1 cellular context compared by ENCODE assay signal in the genomic region with DNA sequence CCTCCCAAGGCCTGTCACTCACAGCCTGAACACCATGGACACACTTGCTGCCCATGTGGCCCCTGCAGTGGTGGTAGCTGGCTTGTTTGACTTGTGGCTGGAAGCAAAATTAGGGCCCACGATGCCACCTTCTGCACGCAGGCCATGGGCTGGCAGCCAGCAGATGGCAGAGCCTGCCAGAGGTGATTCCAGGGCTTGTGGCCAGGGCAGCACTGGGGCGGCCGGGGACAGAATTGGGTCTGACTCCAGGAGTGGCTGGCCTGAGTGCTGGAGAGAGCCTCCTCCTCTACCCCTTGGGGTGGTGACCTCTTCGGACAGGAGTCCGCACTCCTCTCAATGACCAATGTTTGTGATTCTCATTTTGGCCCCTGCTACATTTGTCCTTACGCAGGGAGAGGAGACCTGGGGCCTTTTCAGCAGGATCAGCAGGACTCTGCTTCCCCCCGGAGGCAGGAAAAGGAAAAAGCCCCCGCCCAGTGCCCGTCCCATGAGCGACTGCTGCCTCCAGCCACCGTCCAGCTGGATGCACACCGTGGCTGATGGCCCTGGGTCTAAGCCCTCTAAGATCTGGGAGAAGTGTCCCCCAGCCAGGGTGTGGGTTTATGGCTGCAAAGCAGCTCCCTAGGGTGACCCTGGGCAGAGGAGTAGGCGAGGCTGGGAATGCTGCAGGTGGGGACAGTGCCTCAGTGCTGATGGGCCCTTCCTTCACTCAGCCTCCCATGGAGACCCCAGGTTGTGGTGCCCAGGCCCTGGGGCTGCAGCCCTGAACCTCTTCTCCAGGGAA.
TF ChIP-seq lines count a peak whose summit lies in the region.

No MANE protein-coding gene starts in this region.

TF ChIP-seq in HepG2, 621 proteins besides CTCF, POLR2A, EP300 and RAD21 (continued from another document and continues in another):
- TF ChIP-seq SIN3B (IDR thresholded peaks at IDR 0.05; ENCODE audit: low read length) (no peak), MXI1 (IDR thresholded peaks at IDR 0.05; ENCODE audit: borderline replicate concordance, low read depth, low read length) (0 out of 3 replicates have a peak, but pooled peaks have one; percentile 21), HNRNPUL1 (IDR thresholded peaks at IDR 0.05; ENCODE audit: low read depth, low read length) (no peak), SRSF4 (IDR thresholded peaks at IDR 0.05; ENCODE audit: low read depth, low read length, poor library complexity, severe bottlenecking) (no peak), RFX3 (CRISPR knock-in tag; IDR thresholded peaks at IDR 0.05) (no peak), RNF2 (conservative IDR thresholded peaks at IDR 0.05; ENCODE audit: low read depth) (no peak), MLXIP (CRISPR knock-in tag; IDR thresholded peaks at IDR 0.05; ENCODE audit: borderline replicate concordance) (no peak), HCFC1 (IDR thresholded peaks at IDR 0.05; ENCODE audit: low read depth, low read length) (no peak), FOXA1 (IDR thresholded peaks at IDR 0.05) (no peak), FOXA1 (CRISPR knock-in tag; IDR thresholded peaks at IDR 0.05) (no peak), ZBTB8A (CRISPR knock-in tag; IDR thresholded peaks at IDR 0.05; ENCODE audit: borderline replicate concordance, low read depth) (no peak), ATF7 (IDR thresholded peaks at IDR 0.05) (no peak), ATF7 (CRISPR knock-in tag; IDR thresholded peaks at IDR 0.05) (no peak), CENPT (CRISPR knock-in tag; IDR thresholded peaks at IDR 0.05; ENCODE audit: low read depth) (no peak), ZBTB21 (CRISPR knock-in tag; IDR thresholded peaks at IDR 0.05) (no peak), ZNF784 (CRISPR knock-in tag; IDR thresholded peaks at IDR 0.05; ENCODE audit: borderline replicate concordance) (peak; percentile 55; the same call in 1 of the 2 replicates), SRSF1 (optimal IDR thresholded peaks at IDR 0.05; ENCODE audit: low read depth, low read length) (no peak), ZBTB26 (CRISPR knock-in tag; IDR thresholded peaks at IDR 0.05; ENCODE audit: borderline replicate concordance) (peak; percentile 23; the same call in 1 of the 2 replicates), ZBTB44 (CRISPR knock-in tag; IDR thresholded peaks at IDR 0.05) (no peak), SMARCC2 (IDR thresholded peaks at IDR 0.05) (no peak), U2AF1 (optimal IDR thresholded peaks at IDR 0.05; ENCODE audit: low read depth, low read length) (no peak), PAXIP1 (CRISPR knock-in tag; conservative IDR thresholded peaks at IDR 0.05) (no peak), ZNF121 (CRISPR knock-in tag; IDR thresholded peaks at IDR 0.05) (no peak), NKX3-1 (CRISPR knock-in tag; IDR thresholded peaks at IDR 0.05) (no peak), NONO (IDR thresholded peaks at IDR 0.05) (no peak), NONO (CRISPR knock-in tag; conservative IDR thresholded peaks at IDR 0.05) (peak; percentile 49; the same call in 1 of the 2 replicates), ZNF124 (CRISPR knock-in tag; IDR thresholded peaks at IDR 0.05) (no peak), ZSCAN12 (CRISPR knock-in tag; IDR thresholded peaks at IDR 0.05) (no peak)
- TF ChIP-seq, protein P1, sequence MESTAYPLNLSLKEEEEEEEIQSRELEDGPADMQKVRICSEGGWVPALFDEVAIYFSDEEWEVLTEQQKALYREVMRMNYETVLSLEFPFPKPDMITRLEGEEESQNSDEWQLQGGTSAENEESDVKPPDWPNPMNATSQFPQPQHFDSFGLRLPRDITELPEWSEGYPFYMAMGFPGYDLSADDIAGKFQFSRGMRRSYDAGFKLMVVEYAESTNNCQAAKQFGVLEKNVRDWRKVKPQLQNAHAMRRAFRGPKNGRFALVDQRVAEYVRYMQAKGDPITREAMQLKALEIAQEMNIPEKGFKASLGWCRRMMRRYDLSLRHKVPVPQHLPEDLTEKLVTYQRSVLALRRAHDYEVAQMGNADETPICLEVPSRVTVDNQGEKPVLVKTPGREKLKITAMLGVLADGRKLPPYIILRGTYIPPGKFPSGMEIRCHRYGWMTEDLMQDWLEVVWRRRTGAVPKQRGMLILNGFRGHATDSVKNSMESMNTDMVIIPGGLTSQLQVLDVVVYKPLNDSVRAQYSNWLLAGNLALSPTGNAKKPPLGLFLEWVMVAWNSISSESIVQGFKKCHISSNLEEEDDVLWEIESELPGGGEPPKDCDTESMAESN (CRISPR knock-in tag; conservative IDR thresholded peaks at IDR 0.05), result no peak
- TF ChIP-seq, protein P2, sequence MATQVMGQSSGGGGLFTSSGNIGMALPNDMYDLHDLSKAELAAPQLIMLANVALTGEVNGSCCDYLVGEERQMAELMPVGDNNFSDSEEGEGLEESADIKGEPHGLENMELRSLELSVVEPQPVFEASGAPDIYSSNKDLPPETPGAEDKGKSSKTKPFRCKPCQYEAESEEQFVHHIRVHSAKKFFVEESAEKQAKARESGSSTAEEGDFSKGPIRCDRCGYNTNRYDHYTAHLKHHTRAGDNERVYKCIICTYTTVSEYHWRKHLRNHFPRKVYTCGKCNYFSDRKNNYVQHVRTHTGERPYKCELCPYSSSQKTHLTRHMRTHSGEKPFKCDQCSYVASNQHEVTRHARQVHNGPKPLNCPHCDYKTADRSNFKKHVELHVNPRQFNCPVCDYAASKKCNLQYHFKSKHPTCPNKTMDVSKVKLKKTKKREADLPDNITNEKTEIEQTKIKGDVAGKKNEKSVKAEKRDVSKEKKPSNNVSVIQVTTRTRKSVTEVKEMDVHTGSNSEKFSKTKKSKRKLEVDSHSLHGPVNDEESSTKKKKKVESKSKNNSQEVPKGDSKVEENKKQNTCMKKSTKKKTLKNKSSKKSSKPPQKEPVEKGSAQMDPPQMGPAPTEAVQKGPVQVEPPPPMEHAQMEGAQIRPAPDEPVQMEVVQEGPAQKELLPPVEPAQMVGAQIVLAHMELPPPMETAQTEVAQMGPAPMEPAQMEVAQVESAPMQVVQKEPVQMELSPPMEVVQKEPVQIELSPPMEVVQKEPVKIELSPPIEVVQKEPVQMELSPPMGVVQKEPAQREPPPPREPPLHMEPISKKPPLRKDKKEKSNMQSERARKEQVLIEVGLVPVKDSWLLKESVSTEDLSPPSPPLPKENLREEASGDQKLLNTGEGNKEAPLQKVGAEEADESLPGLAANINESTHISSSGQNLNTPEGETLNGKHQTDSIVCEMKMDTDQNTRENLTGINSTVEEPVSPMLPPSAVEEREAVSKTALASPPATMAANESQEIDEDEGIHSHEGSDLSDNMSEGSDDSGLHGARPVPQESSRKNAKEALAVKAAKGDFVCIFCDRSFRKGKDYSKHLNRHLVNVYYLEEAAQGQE (IDR thresholded peaks at IDR 0.05; ENCODE audit: borderline replicate concordance in 1 of 2, low read depth in 1 of 2, low read length in 2 of 2), result no peak
- TF ChIP-seq, protein P3, sequence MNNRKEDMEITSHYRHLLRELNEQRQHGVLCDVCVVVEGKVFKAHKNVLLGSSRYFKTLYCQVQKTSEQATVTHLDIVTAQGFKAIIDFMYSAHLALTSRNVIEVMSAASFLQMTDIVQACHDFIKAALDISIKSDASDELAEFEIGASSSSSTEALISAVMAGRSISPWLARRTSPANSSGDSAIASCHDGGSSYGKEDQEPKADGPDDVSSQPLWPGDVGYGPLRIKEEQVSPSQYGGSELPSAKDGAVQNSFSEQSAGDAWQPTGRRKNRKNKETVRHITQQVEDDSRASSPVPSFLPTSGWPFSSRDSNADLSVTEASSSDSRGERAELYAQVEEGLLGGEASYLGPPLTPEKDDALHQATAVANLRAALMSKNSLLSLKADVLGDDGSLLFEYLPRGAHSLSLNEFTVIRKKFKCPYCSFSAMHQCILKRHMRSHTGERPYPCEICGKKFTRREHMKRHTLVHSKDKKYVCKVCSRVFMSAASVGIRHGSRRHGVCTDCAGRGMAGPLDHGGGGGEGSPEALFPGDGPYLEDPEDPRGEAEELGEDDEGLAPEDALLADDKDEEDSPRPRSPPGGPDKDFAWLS (CRISPR knock-in tag; IDR thresholded peaks at IDR 0.05; ENCODE audit: borderline replicate concordance), result no peak
- TF ChIP-seq, protein P4, sequence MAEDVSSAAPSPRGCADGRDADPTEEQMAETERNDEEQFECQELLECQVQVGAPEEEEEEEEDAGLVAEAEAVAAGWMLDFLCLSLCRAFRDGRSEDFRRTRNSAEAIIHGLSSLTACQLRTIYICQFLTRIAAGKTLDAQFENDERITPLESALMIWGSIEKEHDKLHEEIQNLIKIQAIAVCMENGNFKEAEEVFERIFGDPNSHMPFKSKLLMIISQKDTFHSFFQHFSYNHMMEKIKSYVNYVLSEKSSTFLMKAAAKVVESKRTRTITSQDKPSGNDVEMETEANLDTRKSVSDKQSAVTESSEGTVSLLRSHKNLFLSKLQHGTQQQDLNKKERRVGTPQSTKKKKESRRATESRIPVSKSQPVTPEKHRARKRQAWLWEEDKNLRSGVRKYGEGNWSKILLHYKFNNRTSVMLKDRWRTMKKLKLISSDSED (CRISPR knock-in tag; IDR thresholded peaks at IDR 0.05), result no peak
- TF ChIP-seq, protein P5, sequence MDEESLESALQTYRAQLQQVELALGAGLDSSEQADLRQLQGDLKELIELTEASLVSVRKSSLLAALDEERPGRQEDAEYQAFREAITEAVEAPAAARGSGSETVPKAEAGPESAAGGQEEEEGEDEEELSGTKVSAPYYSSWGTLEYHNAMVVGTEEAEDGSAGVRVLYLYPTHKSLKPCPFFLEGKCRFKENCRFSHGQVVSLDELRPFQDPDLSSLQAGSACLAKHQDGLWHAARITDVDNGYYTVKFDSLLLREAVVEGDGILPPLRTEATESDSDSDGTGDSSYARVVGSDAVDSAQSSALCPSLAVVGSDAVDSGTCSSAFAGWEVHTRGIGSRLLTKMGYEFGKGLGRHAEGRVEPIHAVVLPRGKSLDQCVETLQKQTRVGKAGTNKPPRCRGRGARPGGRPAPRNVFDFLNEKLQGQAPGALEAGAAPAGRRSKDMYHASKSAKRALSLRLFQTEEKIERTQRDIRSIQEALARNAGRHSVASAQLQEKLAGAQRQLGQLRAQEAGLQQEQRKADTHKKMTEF (CRISPR knock-in tag; IDR thresholded peaks at IDR 0.05), result 0 out of 2 replicates have a peak, but pooled peaks have one; percentile 38
